Comparison of ENCODE assay signal across 8 cellular contexts in genomic region chr13:110308377-110309158, GRCh38. TPM values are rescaled to one million over a fixed set of nuclear protein-coding genes. Genes with fewer than 3 reads are reported as not detected.
DNase-seq lines count a peak whose midpoint lies in the region; FAIRE-seq and TF ChIP-seq lines count a peak whose summit lies in the region.

No MANE protein-coding gene starts in this region.

- H3K4me2 ChIP-seq in SK-N-SH, result peak overlapping the region; percentile 98

- peak; percentile 4; the same call in 1 of the 2 replicates for TF ChIP-seq RAD21 in SK-N-SH (IDR thresholded peaks at IDR 0.05; ENCODE audit: low read length)

- no peak for TF ChIP-seq POLR2A in prostate gland (IDR thresholded peaks at IDR 0.05)

- no peaks in the 10 kb centered on the region for H3K27me3 ChIP-seq in SK-N-SH (ENCODE audit: insufficient read depth)
- peaks cover 3% of the 10 kb centered on the region for H3K27me3 ChIP-seq in cardiac muscle cell
- H3K27me3 ChIP-seq in prostate gland (replicated peaks; ENCODE audit: insufficient read depth), result no peaks in the 10 kb centered on the region

- H3F3A ChIP-seq in SK-N-SH (replicated peaks; ENCODE audit: insufficient read depth), result peaks cover 10% of the 10 kb centered on the region

- DNase-seq in ELF-1 (ENCODE audit: low read depth, low spot score) (peak; percentile 75), SK-N-SH (peak; percentile 66), cardiac muscle cell (ENCODE audit: low read depth in 1 of 2, low spot score in 1 of 2) (peak; percentile 34 to 78), prostate gland (ENCODE audit: low spot score) (no peak), GM19239 (ENCODE audit: insufficient read length, low spot score) (no peak), RCC 7860 (ENCODE audit: low spot score) (no peak), Ammon's horn (ENCODE audit: low spot score) (no peak), G401 (ENCODE audit: low spot score) (no peak)

- intact Hi-C loops in prostate gland (cut with DNase I), result loop anchor here (5.0 kb wide), 2 partner anchors 89 to 104 kb away; no protein-coding TSS in a partner anchor

- H3K9ac ChIP-seq in SK-N-SH, result peak overlapping the region; percentile 88

- H3K27ac ChIP-seq in SK-N-SH (ENCODE audit: low read depth in 2 of 2, low read length in 1 of 2) (peak overlapping the region in 1 of 2 experiments; percentile 66; a peak in 2 of 4 replicates), cardiac muscle cell (no peak overlapping the region), prostate gland (peak overlapping the region; percentile 86 to 91)

- peak overlapping the region; percentile 80 to 95 for H3K4me3 ChIP-seq in SK-N-SH (ENCODE audit: low read depth in 2 of 2, low read length in 1 of 2)
- H3K4me3 ChIP-seq in cardiac muscle cell, result peak overlapping the region; percentile 71
- peak overlapping the region; percentile 49 to 51 for H3K4me3 ChIP-seq in prostate gland

- no peaks in the 10 kb centered on the region for H3K9me2 ChIP-seq in SK-N-SH

- H4K20me1 ChIP-seq in SK-N-SH (ENCODE audit: insufficient read depth), result peaks cover 4% of the 10 kb centered on the region; the same call in 1 of the 2 replicates

- WGBS in SK-N-SH (ENCODE audit: low lambda C conversion rate), result 49% methylated on average over 37 of the region's 38 CpGs
- 2% methylated on average over 38 of the region's 38 CpGs for WGBS in prostate gland

- H3K79me2 ChIP-seq in SK-N-SH (ENCODE audit: insufficient read depth), result peaks cover 96% of the 10 kb centered on the region

- H3K36me3 ChIP-seq in SK-N-SH (replicated peaks in 1 of 2; ENCODE audit: control insufficient read depth in 1 of 2, insufficient read depth in 2 of 2, low read length in 1 of 2) (peaks cover 2 to 16% of the 10 kb centered on the region in 2 experiments), cardiac muscle cell (no peaks in the 10 kb centered on the region), prostate gland (no peaks in the 10 kb centered on the region)

- in situ Hi-C loops in G401 (cut with HindIII; ENCODE audit: low sequenced_read_pairs), result no loop called here

- TF ChIP-seq EP300 in SK-N-SH (IDR thresholded peaks at IDR 0.05; ENCODE audit: borderline replicate concordance in 1 of 2, low read depth in 1 of 2, low read length in 1 of 2), result no peak

- FAIRE-seq in GM19239 (lab: Jason Lieb, UNC) (no peak), RCC 7860 (lab: Jason Lieb, UNC) (no peak)

- CTCF ChIA-PET in SK-N-SH (lab: Yijun Ruan, JAX), result interaction anchor here (0.6 to 2.2 kb wide), 10 partner anchors 15 to 148 kb away, joined by 3 to 7 read pairs (median 4); no protein-coding TSS in a partner anchor

- peaks cover 33 to 43% of the 10 kb centered on the region in 2 experiments for H3K4me1 ChIP-seq in SK-N-SH (ENCODE audit: control insufficient read depth in 1 of 2, insufficient read depth in 2 of 2, low read depth in 1 of 2, low read length in 1 of 2)
- H3K4me1 ChIP-seq in cardiac muscle cell (ENCODE audit: low read depth), result peaks cover 31% of the 10 kb centered on the region
- H3K4me1 ChIP-seq in prostate gland (replicated peaks), result no peaks in the 10 kb centered on the region

- no peak overlapping the region for H2AFZ ChIP-seq in SK-N-SH (ENCODE audit: low read depth)

- POLR2A ChIA-PET in SK-N-SH (lab: Yijun Ruan, JAX), result interaction anchor here (0.8 to 1.3 kb wide), 2 partner anchors 63 to 123 kb away, joined by 4 read pairs; no protein-coding TSS in a partner anchor

- H3K9me3 ChIP-seq in SK-N-SH (no peaks in the 10 kb centered on the region), cardiac muscle cell (ENCODE audit: low read depth) (no peaks in the 10 kb centered on the region), prostate gland (no peaks in the 10 kb centered on the region)

- TF ChIP-seq CTCF in SK-N-SH (IDR thresholded peaks at IDR 0.05), result no peak
- TF ChIP-seq CTCF in cardiac muscle cell (IDR thresholded peaks at IDR 0.05; ENCODE audit: low read depth, low read length), result no peak
- no peak for TF ChIP-seq CTCF in prostate gland (IDR thresholded peaks at IDR 0.05)

TF ChIP-seq in SK-N-SH, 30 proteins besides CTCF, POLR2A, EP300 and RAD21:
- TF ChIP-seq FOXJ3 (CRISPR knock-in tag; IDR thresholded peaks at IDR 0.05) (no peak), TAF1 (IDR thresholded peaks at IDR 0.05; ENCODE audit: borderline replicate concordance, low read depth, low read length) (no peak), EZH2phosphoT487 (IDR thresholded peaks at IDR 0.05; ENCODE audit: borderline replicate concordance, low read depth) (no peak), CHD2 (IDR thresholded peaks at IDR 0.05; ENCODE audit: low read length, partially characterized antibody) (no peak), PBX3 (IDR thresholded peaks at IDR 0.05) (no peak), JUND (IDR thresholded peaks at IDR 0.05) (no peak), MXI1 (IDR thresholded peaks at IDR 0.05; ENCODE audit: low read depth, low read length) (no peak), NFIC (IDR thresholded peaks at IDR 0.05; ENCODE audit: borderline replicate concordance) (no peak), RCOR1 (IDR thresholded peaks at IDR 0.05; ENCODE audit: low read length) (no peak), RFX5 (IDR thresholded peaks at IDR 0.05; ENCODE audit: low read length) (no peak), FOXM1 (IDR thresholded peaks at IDR 0.05; ENCODE audit: low read depth) (no peak), USF1 (IDR thresholded peaks at IDR 0.05; ENCODE audit: borderline replicate concordance, low read depth) (no peak), POLR2AphosphoS5 (IDR thresholded peaks at IDR 0.05; ENCODE audit: low read depth, low read length) (no peak), ZBTB33 (IDR thresholded peaks at IDR 0.05; ENCODE audit: borderline replicate concordance, low read depth) (no peak), IRF3 (IDR thresholded peaks at IDR 0.05; ENCODE audit: low read depth, low read length) (no peak), MAX (IDR thresholded peaks at IDR 0.05; ENCODE audit: low read depth) (no peak), FOSL2 (IDR thresholded peaks at IDR 0.05; ENCODE audit: borderline replicate concordance, low read depth) (no peak), SMC3 (IDR thresholded peaks at IDR 0.05; ENCODE audit: low read depth, low read length) (no peak), SIN3A (IDR thresholded peaks at IDR 0.05; ENCODE audit: borderline replicate concordance, low read depth, low read length) (no peak; the same call in 1 of the 2 replicates)

RNA-seq across cellular contexts. Expression of gene COL4A2, which starts 1.5 kb away (rescaled TPM):
- polyA plus RNA-seq in SK-N-SH (2012; rRNA removed) (61.1 and 137 TPM in 2 replicates), cardiac muscle cell (184 and 277 TPM in 2 replicates)
- polyA plus RNA-seq in SK-N-SH (2012; cell fraction: cytosol; rRNA removed), result 42.5 and 60.6 TPM in 2 replicates
- 103 and 166 TPM in 2 replicates for polyA plus RNA-seq in SK-N-SH (2012; cell fraction: nucleus; rRNA removed)
- total RNA-seq in cardiac muscle cell (285 and 516 TPM in 2 replicates), prostate gland (100 to 1,000 TPM in 1 of 2 donors, 10 to 100 TPM in 1; 82.8 to 193 TPM)
- 0.12 and 6.1 TPM in 2 replicates for total RNA-seq in G401 (2014; rRNA removed; shearing (Covaris generic))

RNA-seq across cellular contexts. Expression of gene COL4A1, which starts 1.6 kb away (rescaled TPM):
- polyA plus RNA-seq in SK-N-SH (2012; rRNA removed) (28.2 and 30.3 TPM in 2 replicates), cardiac muscle cell (73.9 and 95.2 TPM in 2 replicates)
- 28.1 and 32.5 TPM in 2 replicates for polyA plus RNA-seq in SK-N-SH (2012; cell fraction: cytosol; rRNA removed)
- polyA plus RNA-seq in SK-N-SH (2012; cell fraction: nucleus; rRNA removed), result 48.2 and 61.1 TPM in 2 replicates
- total RNA-seq in cardiac muscle cell (107 and 171 TPM in 2 replicates), prostate gland (100 to 1,000 TPM in 1 of 2 donors, 10 to 100 TPM in 1; 37.3 to 132 TPM)
- total RNA-seq in G401 (2014; rRNA removed; shearing (Covaris generic)), result 0.18 and 0.98 TPM in 2 replicates

Comparison
In these comparisons a context has a peak if more than half of its experiments do, and no peak if none do; other contexts are left out.
1. DNase-seq: peak in ELF-1 (single experiment), SK-N-SH (single experiment) and cardiac muscle cell (2 of 2); none in prostate gland (single experiment), GM19239 (single experiment), RCC 7860 (single experiment), Ammon's horn (single experiment) and G401 (single experiment).
2. RNA of gene COL4A2, which starts 1.5 kb away (total RNA-seq): 285 to 516 TPM in cardiac muscle cell and 82.8 to 193 TPM in prostate gland; 0.12 to 6.1 TPM in G401; every median in the first group is over 10 times any median in the second.
3. RNA of gene COL4A1, which starts 1.6 kb away (total RNA-seq): 107 to 171 TPM in cardiac muscle cell and 37.3 to 132 TPM in prostate gland; 0.18 to 0.98 TPM in G401; every median in the first group is over 10 times any median in the second.
4. Peak in every context shown above with its lines, with median percentiles within 50 percentile points of each other: H3K4me3 ChIP-seq.